In genomic region chr1:44791364-44791801, GRCh38 we compare ENCODE assay signal across 25 cellular contexts. TPM values are rescaled to one million over a fixed set of nuclear protein-coding genes. Genes with fewer than 3 reads are reported as not detected.
DNase-seq lines count a peak whose midpoint lies in the region; FAIRE-seq and TF ChIP-seq lines count a peak whose summit lies in the region.
"Had no signal": no experiment of that assay in that cellular context is flagged by ENCODE, and none has a peak within 500 bp of the region (broad histone marks: within the 10 kb centered on the region; RNA-seq: fewer than 3 reads in every experiment).

No MANE protein-coding gene starts in this region.

- no peaks in the 10 kb centered on the region for H3K9me3 ChIP-seq in neuronal stem cell (replicated peaks in 1 of 2; ENCODE audit: control insufficient read depth in 2 of 2, insufficient read depth in 1 of 2, low read depth in 1 of 2, low read length in 2 of 2)
- no peaks in the 10 kb centered on the region for H3K9me3 ChIP-seq in sigmoid colon
- H3K9me3 ChIP-seq: BLaER1 treated with 17β-estradiol and CSF1 and Interleukin-3, amounts not matched to agents 10 nM and 100 nM; Caco-2; SK-N-SH; uterus had no signal

- H3K4me1 ChIP-seq in neuronal stem cell (ENCODE audit: control insufficient read depth in 2 of 2, insufficient read depth in 1 of 2, low read depth in 1 of 2, low read length in 2 of 2) (peaks cover 8 to 9% of the 10 kb centered on the region in 2 donors), sigmoid colon (peaks cover 0 to 5% (median 2%) of the 10 kb centered on the region in 4 donors)
- H3K4me1 ChIP-seq: uterus had no signal

- H3K27ac Mint-ChIP-seq in chondrocyte (ENCODE audit: unreplicated experiment): no peak overlapping the region
- H3K27ac Mint-ChIP-seq: T-helper 2 cell treated with Interferon-gamma antibody and Interleukin-4, amounts not matched to agents 5 μg/mL and 100 μg/mL, for 36 hours had no signal

- no CpG with 5 or more reads among the region's 6 CpGs for WGBS in neuronal stem cell (ENCODE audit: extremely low coverage in 2 of 2, insufficient read length in 2 of 2, insufficient replicate concordance in 1 of 2), 2 donors
- 17 to 57% methylated on average over 6 of the region's 6 CpGs for WGBS in sigmoid colon, 2 donors

- H3K27me3 Mint-ChIP-seq in chondrocyte (ENCODE audit: low read depth): no peaks in the 10 kb centered on the region
- H3K27me3 Mint-ChIP-seq: activated naive CD8-positive, alpha-beta T cell treated with anti-CD3 and anti-CD28 coated beads, Interleukin-2, amount 50 U/mL, for 24 hours had no signal

- no peak overlapping the region for H3K4ac ChIP-seq in neuronal stem cell (ENCODE audit: low read length)

- peaks cover 0 to 14% (median 3%) of the 10 kb centered on the region in 3 experiments for H3K27me3 ChIP-seq in neuronal stem cell (ENCODE audit: control insufficient read depth in 3 of 3, insufficient read depth in 3 of 3, low read depth in 1 of 3, low read length in 3 of 3)
- H3K27me3 ChIP-seq in sigmoid colon: no peaks in the 10 kb centered on the region
- H3K27me3 ChIP-seq: BLaER1 treated with 17β-estradiol and CSF1 and Interleukin-3, amounts not matched to agents 10 nM and 100 nM; uterus had no signal

- peak overlapping the region; percentile 72 for H2BK120ac ChIP-seq in neuronal stem cell (ENCODE audit: low read depth, low read length)

- H3K9me3 Mint-ChIP-seq in chondrocyte (ENCODE audit: low read depth): no peaks in the 10 kb centered on the region
- H3K9me3 Mint-ChIP-seq: activated naive CD8-positive, alpha-beta T cell treated with anti-CD3 and anti-CD28 coated beads, Interleukin-2, amount 50 U/mL, for 24 hours; immature natural killer cell; T-helper 2 cell treated with Interferon-gamma antibody and Interleukin-4, amounts not matched to agents 5 μg/mL and 100 μg/mL, for 36 hours had no signal

- peak overlapping the region; percentile 88 for H2AK5ac ChIP-seq in neuronal stem cell (ENCODE audit: low read depth, low read length)

- H3K36me3 ChIP-seq in neuronal stem cell (replicated peaks in 1 of 2; ENCODE audit: control insufficient read depth in 2 of 2, insufficient read depth in 2 of 2, low read length in 2 of 2) (no peaks in the 10 kb centered on the region), sigmoid colon (no peaks in the 10 kb centered on the region)
- H3K36me3 ChIP-seq: BLaER1 treated with 17β-estradiol and CSF1 and Interleukin-3, amounts not matched to agents 10 nM and 100 nM; uterus; WERI-Rb-1 had no signal

- peak overlapping the region; percentile 53 for H2BK5ac ChIP-seq in neuronal stem cell (ENCODE audit: low read length)

- H3K4me3 ChIP-seq in neuronal stem cell (ENCODE audit: low read length in 2 of 2): no peak overlapping the region
- no peak overlapping the region for H3K4me3 ChIP-seq in sigmoid colon
- H3K4me3 ChIP-seq: BLaER1 treated with 17β-estradiol and CSF1 and Interleukin-3, amounts not matched to agents 10 nM and 100 nM; uterus had no signal

- H2BK12ac ChIP-seq in neuronal stem cell (ENCODE audit: low read length): no peak overlapping the region

- TF ChIP-seq CTCF in chondrocyte (IDR thresholded peaks at IDR 0.05): no peak
- no peak for TF ChIP-seq CTCF in sigmoid colon (IDR thresholded peaks at IDR 0.05)

- no peaks in the 10 kb centered on the region for H3K36me3 Mint-ChIP-seq in chondrocyte (ENCODE audit: low read depth)
- H3K36me3 Mint-ChIP-seq: immature natural killer cell had no signal

- no peaks in the 10 kb centered on the region for H3K79me1 ChIP-seq in neuronal stem cell (ENCODE audit: low read depth, low read length)

- no peak overlapping the region for H3K4me3 Mint-ChIP-seq in chondrocyte (ENCODE audit: unreplicated experiment)
- H3K4me3 Mint-ChIP-seq: activated naive CD8-positive, alpha-beta T cell treated with anti-CD3 and anti-CD28 coated beads, Interleukin-2, amount 50 U/mL, for 24 hours; immature natural killer cell; T-helper 2 cell treated with Interferon-gamma antibody and Interleukin-4, amounts not matched to agents 5 μg/mL and 100 μg/mL, for 36 hours had no signal

- H3K27ac ChIP-seq in neuronal stem cell (replicated peaks; ENCODE audit: low read length): no peak overlapping the region
- H3K27ac ChIP-seq in sigmoid colon: peak overlapping the region in 1 of 4 donors; percentile 18
- H3K27ac ChIP-seq: BLaER1 treated with 17β-estradiol and CSF1 and Interleukin-3, amounts not matched to agents 10 nM and 100 nM; KMS-11; RWPE1; uterus; WERI-Rb-1 had no signal

- H2AFZ ChIP-seq in neuronal stem cell (ENCODE audit: low read length): peak overlapping the region; percentile 2

- H3K4me1 Mint-ChIP-seq in chondrocyte (ENCODE audit: low read depth): peaks cover 8% of the 10 kb centered on the region

- H3K4me2 ChIP-seq in neuronal stem cell (ENCODE audit: insufficient read depth, low read length, poor library complexity, severe bottlenecking): no peak overlapping the region
- H3K4me2 ChIP-seq: BLaER1 treated with 17β-estradiol and CSF1 and Interleukin-3, amounts not matched to agents 10 nM and 100 nM; KMS-11; SK-N-SH had no signal

- peak overlapping the region; percentile 37 for H2BK15ac ChIP-seq in neuronal stem cell (ENCODE audit: low read length)

- no peak for DNase-seq in GM12891 (ENCODE audit: insufficient read length, low spot score)
- DNase-seq in chondrocyte (ENCODE audit: low spot score): peak; percentile 71
- DNase-seq in neuronal stem cell (ENCODE audit: low spot score): no peak
- DNase-seq in sigmoid colon: no peak
- DNase-seq in middle frontal gyrus (ENCODE audit: extremely low spot score, low spot score): no peak
- no peak for DNase-seq in retina
- DNase-seq: activated CD4-positive, alpha-beta T cell treated with anti-CD3 and anti-CD28 coated beads, Interleukin-2, amount 50 U/mL, for 1 hour; activated gamma-delta T cell; activated naive CD8-positive, alpha-beta T cell treated with anti-CD3 and anti-CD28 coated beads, Interleukin-2, amount 50 U/mL, for 24 hours; Caco-2; effector CD8-positive, alpha-beta T cell; foreskin melanocyte; immature natural killer cell; MV-4-11; NCI-H1694 treated with DMSO at 0.1 percent for 48 hours; SK-N-SH; stimulated activated CD4-positive, alpha-beta T cell treated with anti-CD3 and anti-CD28 coated beads, Interleukin-15, amount 100 ng/mL, for 24 hours; substantia nigra; uterus; WERI-Rb-1 had no signal

- intact Hi-C loops in sigmoid colon (cut with DNase I): loop anchor here (5.0 kb wide), 1 partner anchor 46 kb away; no protein-coding TSS in a partner anchor

- H4K8ac ChIP-seq in neuronal stem cell (ENCODE audit: low read depth, low read length): peak overlapping the region; percentile 17

- no peak for TF ChIP-seq EP300 in sigmoid colon (IDR thresholded peaks at IDR 0.05)

- FAIRE-seq in GM12891 (lab: Jason Lieb, UNC): peak; percentile 61

- H3K23ac ChIP-seq in neuronal stem cell (ENCODE audit: low read depth, low read length, poor library complexity): no peak overlapping the region

- H3K9ac ChIP-seq in neuronal stem cell (ENCODE audit: low read depth, low read length, poor library complexity): no peak overlapping the region
- H3K9ac ChIP-seq: KMS-11, SK-N-SH had no signal

- peak overlapping the region; percentile 48 for H3K18ac ChIP-seq in neuronal stem cell (ENCODE audit: low read length)

- TF ChIP-seq POLR2A in GM12891 (IDR thresholded peaks at IDR 0.05; ENCODE audit: low read depth, low read length) (no peak), sigmoid colon (IDR thresholded peaks at IDR 0.05) (no peak)

- no peak overlapping the region for H4K91ac ChIP-seq in neuronal stem cell (ENCODE audit: low read depth, low read length, poor library complexity)

- peak overlapping the region; percentile 38 for H3K14ac ChIP-seq in neuronal stem cell (ENCODE audit: low read length)

TF ChIP-seq in GM12891, 5 proteins besides CTCF, POLR2A, EP300 and RAD21:
- TF ChIP-seq POU2F2 (IDR thresholded peaks at IDR 0.05; ENCODE audit: low read depth, low read length) (no peak), PAX5 (IDR thresholded peaks at IDR 0.05; ENCODE audit: insufficient read depth, low read length, severe bottlenecking) (no peak), TAF1 (IDR thresholded peaks at IDR 0.05; ENCODE audit: low read depth, low read length) (no peak)

RNA-seq across cellular contexts. Expression of gene BEST4, which starts 3.4 kb away (rescaled TPM):
- polyA plus RNA-seq in GM12891 (2012; ENCODE audit: low read depth, missing spikeins): 1.7 TPM
- total RNA-seq in chondrocyte: 0.19 to 0.37 TPM (median 0.33 TPM) in 3 replicates
- 2.1 TPM for polyA plus RNA-seq in neuronal stem cell (2013, experiment 1 of 2)
- polyA plus RNA-seq in neuronal stem cell (2013, experiment 2 of 2): 1.9 TPM
- 1 to 10 TPM in 1 of 4 donors, under 1 TPM in 1, not detected in 2; 0.33 to 1.1 TPM for total RNA-seq in sigmoid colon
- polyA plus RNA-seq in sigmoid colon: 10 to 100 TPM in 2 of 3 donors, 1 to 10 TPM in 1; 6.0 to 37.1 (median 10.2) TPM
- total RNA-seq: Caco-2, Daoy had no signal

RNA-seq across cellular contexts. Expression of gene PLK3, which starts 8.8 kb away (rescaled TPM):
- 16.7 TPM for polyA plus RNA-seq in GM12891 (2012; ENCODE audit: low read depth, missing spikeins)
- total RNA-seq in chondrocyte (24.2 to 30.0 TPM (median 29.0 TPM) in 3 replicates), sigmoid colon (10 to 100 TPM in 2 of 4 donors, 1 to 10 TPM in 2; 8.2 to 28.1 (median 11.0) TPM)
- 8.3 TPM for polyA plus RNA-seq in neuronal stem cell (2013, experiment 1 of 2)
- 7.4 TPM for polyA plus RNA-seq in neuronal stem cell (2013, experiment 2 of 2)
- polyA plus RNA-seq in sigmoid colon: 10 to 100 TPM in 2 of 3 donors, 1 to 10 TPM in 1; 7.2 to 12.1 (median 10.2) TPM

RNA-seq across cellular contexts. Expression of gene DYNLT4, which starts 15.8 kb away (rescaled TPM):
- polyA plus RNA-seq in GM12891 (2012; ENCODE audit: low read depth, missing spikeins): 0.17 TPM
- total RNA-seq in chondrocyte (not detected in 3 replicates), sigmoid colon (1 to 10 TPM in 1 of 4 donors, not detected in 3; 1.1 TPM)
- polyA plus RNA-seq in neuronal stem cell (2013, experiment 1 of 2): not detected
- not detected for polyA plus RNA-seq in neuronal stem cell (2013, experiment 2 of 2)
- under 1 TPM in 1 of 3 donors, not detected in 2; 0.20 TPM for polyA plus RNA-seq in sigmoid colon
- total RNA-seq: Caco-2, Daoy had no signal
- polyA plus RNA-seq: immature natural killer cell had no signal

RNA-seq across cellular contexts. Expression of gene RPS8, which starts 16.0 kb away (rescaled TPM):
- polyA plus RNA-seq in GM12891 (2012; ENCODE audit: low read depth, missing spikeins): 4,239 TPM
- 1,170 to 1,234 TPM (median 1,179 TPM) in 3 replicates for total RNA-seq in chondrocyte
- 7,805 TPM for polyA plus RNA-seq in neuronal stem cell (2013, experiment 1 of 2)
- polyA plus RNA-seq in neuronal stem cell (2013, experiment 2 of 2): 7,922 TPM
- 1,000 to 10,000 TPM; 2,554 to 3,717 (median 3,009) TPM for total RNA-seq in sigmoid colon
- 1,000 to 10,000 TPM; 1,996 to 3,223 (median 2,310) TPM for polyA plus RNA-seq in sigmoid colon

RNA-seq across cellular contexts. Expression of gene BTBD19, which starts 16.9 kb away (rescaled TPM):
- 1.6 TPM for polyA plus RNA-seq in GM12891 (2012; ENCODE audit: low read depth, missing spikeins)
- total RNA-seq in chondrocyte (43.4 to 46.5 TPM (median 44.1 TPM) in 3 replicates), sigmoid colon (1 to 10 TPM; 2.7 to 9.4 (median 3.2) TPM)
- 2.2 TPM for polyA plus RNA-seq in neuronal stem cell (2013, experiment 1 of 2)
- polyA plus RNA-seq in neuronal stem cell (2013, experiment 2 of 2): 2.0 TPM
- polyA plus RNA-seq in sigmoid colon: 1 to 10 TPM in 1 of 3 donors, under 1 TPM in 1, not detected in 1; 0.60 to 2.3 TPM
